In the genomic region with DNA sequence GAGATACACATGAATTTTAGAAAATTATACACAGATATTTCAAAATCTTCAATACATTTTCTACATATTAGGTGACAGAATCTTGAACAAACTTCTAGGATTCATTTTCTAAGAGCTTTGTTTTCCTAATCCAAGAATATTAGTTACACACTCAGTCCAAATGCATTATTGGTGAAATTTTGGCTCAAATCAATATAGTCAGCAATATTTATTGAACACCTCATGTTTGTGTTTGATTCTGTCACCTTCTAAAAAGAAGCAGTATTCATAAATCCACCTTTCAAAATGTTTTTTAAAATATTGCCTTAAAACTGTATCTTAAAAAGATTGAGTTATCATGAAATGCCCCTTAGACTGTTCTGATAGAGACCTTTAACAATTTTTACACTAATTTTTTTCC, we compare ENCODE assay signal across 8 cellular contexts. TPM values are rescaled to one million over a fixed set of nuclear protein-coding genes. Genes with fewer than 3 reads are reported as not detected.
"Had no signal": no experiment of that assay in that cellular context is flagged by ENCODE, and none has a peak within 500 bp of the region (broad histone marks: within the 10 kb centered on the region; RNA-seq: fewer than 3 reads in every experiment).

No MANE protein-coding gene starts in this region.

- FAIRE-seq: G401.6, GM12878, GM12891, GM12892, GM18507, GM19239 had no signal

- H3K4me3 ChIP-seq: GM12878 had no signal

- DNase-seq: GDM1, GF-D8 had no signal

- ATAC-seq: GM12878 had no signal

RNA-seq across cellular contexts. Expression of gene KCNH7, which starts 40.2 kb away (rescaled TPM):
- total RNA-seq: GM12878 had no signal
- polyA plus RNA-seq: GM12878 had no signal
